Comparison of ENCODE assay signal across 9 cellular contexts in the genomic region with DNA sequence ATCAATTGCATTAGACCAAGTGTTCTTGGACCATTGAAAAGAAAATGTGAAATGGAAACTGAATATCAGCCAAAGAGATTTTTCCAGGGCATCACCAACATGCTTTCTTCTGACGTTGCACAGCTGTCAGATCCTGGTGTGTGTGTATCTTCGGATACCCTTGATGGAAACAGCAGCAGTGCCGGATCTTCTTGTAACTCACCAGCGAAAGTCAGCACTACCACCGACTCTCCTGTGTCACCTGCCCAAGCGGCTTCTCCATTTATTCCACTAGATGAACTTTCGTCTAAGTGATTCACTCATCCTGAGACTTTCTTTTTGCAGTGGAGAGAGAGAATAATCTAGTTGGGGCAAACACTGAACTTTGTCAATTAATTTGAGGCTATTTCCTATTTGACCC.
A peak's percentile ranks its signal among the peaks of the same experiment; 100 is the strongest.
DNase-seq lines count a peak whose midpoint lies in the region; ATAC-seq and TF ChIP-seq lines count a peak whose summit lies in the region.
"Had no signal": no experiment of that assay in that cellular context is flagged by ENCODE, and none has a peak within 500 bp of the region (broad histone marks: within the 10 kb centered on the region; RNA-seq: fewer than 3 reads in every experiment).

No MANE protein-coding gene starts in this region.

- no peak overlapping the region for H2BK5ac ChIP-seq in IMR-90 (ENCODE audit: low read depth, low read length, poor library complexity, severe bottlenecking)

- no TSS peak for BruUV-seq in IMR-90 (replicated peaks; lab: Mats Ljungman, UMichigan)

- H3K4me2 ChIP-seq in BLaER1 treated with 17β-estradiol and CSF1 and Interleukin-3, amounts not matched to agents 10 nM and 100 nM = peak overlapping the region; percentile 81 to 94 (median 89)
- H3K4me2 ChIP-seq in IMR-90 (ENCODE audit: low read depth, low read length) = peak overlapping the region; percentile 79

- H3K4ac ChIP-seq in IMR-90 (ENCODE audit: low read depth, low read length) = no peak overlapping the region; the same call in 1 of the 2 replicates

- H4K91ac ChIP-seq in IMR-90 (ENCODE audit: insufficient read depth, low read depth, low read length) = no peak overlapping the region

- DNase-seq in IMR-90 (peak; percentile 4), cardiac fibroblast (ENCODE audit: low read depth in 2 of 2) (peak in 1 of 2 donors; percentile 11), C1 segment of cervical spinal cord (lab: John Stamatoyannopoulos, UW) (no peak), NCI-H446 treated with DMSO at 0.1 percent for 48 hours (lab: John Stamatoyannopoulos, UW) (no peak)
- no peak for DNase-seq in activated T-helper 1 cell treated with anti-CD3 and anti-CD28 coated beads, Interleukin-12 subunit alpha, Interleukin-12 subunit beta, Interleukin-2, Interleukin-4 antibody, amounts not matched to agents 30 ng/mL and 10 ng/mL and 1 ng/mL, durations not matched to agents 14 hours and 24 hours and 36 hours (ENCODE audit: low spot score)
- DNase-seq: left cardiac atrium had no signal

- peak overlapping the region; percentile 85 to 93 (median 91) for H3K9ac ChIP-seq in BLaER1 treated with 17β-estradiol and CSF1 and Interleukin-3, amounts not matched to agents 10 nM and 100 nM
- H3K9ac ChIP-seq in IMR-90 (ENCODE audit: low read depth, low read length) = peak overlapping the region; percentile 92

- no peaks in the 10 kb centered on the region for H3K27me3 Mint-ChIP-seq in activated T-helper 1 cell treated with anti-CD3 and anti-CD28 coated beads, Interleukin-12 subunit alpha, Interleukin-12 subunit beta, Interleukin-2, Interleukin-4 antibody, amounts not matched to agents 30 ng/mL and 10 ng/mL and 1 ng/mL, durations not matched to agents 14 hours and 24 hours and 36 hours (ENCODE audit: insufficient read depth)

- TF ChIP-seq RAD21 in IMR-90 (IDR thresholded peaks at IDR 0.05; ENCODE audit: low read length) = no peak

- H3K14ac ChIP-seq in IMR-90 (replicated peaks; ENCODE audit: low read depth, low read length) = no peak overlapping the region

- ATAC-seq in IMR-90 (ENCODE audit: low read depth) (no peak), GM19467 (IDR thresholded peaks at IDR 0.05; ENCODE audit: unreplicated experiment) (no peak)

- POLR2A ChIA-PET in IMR-90 (lab: Charles Lee; ENCODE audit: unreplicated experiment) = no interaction called here

- peaks cover 21 to 23% of the 10 kb centered on the region in 2 experiments; a peak in 3 of 4 replicates for H3K79me1 ChIP-seq in IMR-90 (ENCODE audit: low read depth in 1 of 2, low read length in 2 of 2)

- H4K5ac ChIP-seq in IMR-90 (ENCODE audit: low read depth, low read length) = no peak overlapping the region

- peak overlapping the region; percentile 86 to 94 (median 90); a peak in 21 of 22 replicates for H3K27ac ChIP-seq in BLaER1 treated with 17β-estradiol and CSF1 and Interleukin-3, amounts not matched to agents 10 nM and 100 nM
- peak overlapping the region; percentile 75; the same call in 1 of the 2 replicates for H3K27ac ChIP-seq in IMR-90 (ENCODE audit: insufficient read depth, low read length)
- H3K27ac ChIP-seq in muscle layer of duodenum (ENCODE audit: low read length) = peak overlapping the region; percentile 96

- no peaks in the 10 kb centered on the region for H3K9me3 Mint-ChIP-seq in activated T-helper 1 cell treated with anti-CD3 and anti-CD28 coated beads, Interleukin-12 subunit alpha, Interleukin-12 subunit beta, Interleukin-2, Interleukin-4 antibody, amounts not matched to agents 30 ng/mL and 10 ng/mL and 1 ng/mL, durations not matched to agents 14 hours and 24 hours and 36 hours

- in situ Hi-C loops in IMR-90 (cut with MboI; ENCODE audit: low sequenced_read_pairs) = no loop called here

- peaks cover 5 to 52% (median 31%) of the 10 kb centered on the region in 11 experiments; a peak in 18 of 22 replicates for H4K20me1 ChIP-seq in BLaER1 treated with 17β-estradiol and CSF1 and Interleukin-3, amounts not matched to agents 10 nM and 100 nM
- H4K20me1 ChIP-seq in IMR-90 (ENCODE audit: insufficient read depth, low read length) = peaks cover 4% of the 10 kb centered on the region; the same call in 1 of the 2 replicates

- H3K4me1 Mint-ChIP-seq in activated T-helper 1 cell treated with anti-CD3 and anti-CD28 coated beads, Interleukin-12 subunit alpha, Interleukin-12 subunit beta, Interleukin-2, Interleukin-4 antibody, amounts not matched to agents 30 ng/mL and 10 ng/mL and 1 ng/mL, durations not matched to agents 14 hours and 24 hours and 36 hours (ENCODE audit: low read depth) = peaks cover 4% of the 10 kb centered on the region

- H2AK9ac ChIP-seq in IMR-90 (replicated peaks; ENCODE audit: low read depth, low read length, poor library complexity) = peak overlapping the region; percentile 80

- no CpG with 5 or more reads among the region's 7 CpGs for WGBS in IMR-90 (ENCODE audit: extremely low coverage in 2 of 2, insufficient read length in 1 of 2), 2 experiments

- TF ChIP-seq CTCF in IMR-90 (conservative IDR thresholded peaks at IDR 0.05; ENCODE audit: low read depth, low read length) = no peak
- TF ChIP-seq CTCF in cardiac fibroblast (IDR thresholded peaks at IDR 0.05; ENCODE audit: low read depth, low read length) = no peak

- H3K27ac Mint-ChIP-seq in activated T-helper 1 cell treated with anti-CD3 and anti-CD28 coated beads, Interleukin-12 subunit alpha, Interleukin-12 subunit beta, Interleukin-2, Interleukin-4 antibody, amounts not matched to agents 30 ng/mL and 10 ng/mL and 1 ng/mL, durations not matched to agents 14 hours and 24 hours and 36 hours = no peak overlapping the region

- peaks cover 0 to 1% (median 0%) of the 10 kb centered on the region in 11 experiments; a peak in 2 of 22 replicates for H3K36me3 ChIP-seq in BLaER1 treated with 17β-estradiol and CSF1 and Interleukin-3, amounts not matched to agents 10 nM and 100 nM
- H3K36me3 ChIP-seq in IMR-90 (ENCODE audit: control insufficient read depth, insufficient read depth, low read length) (no peaks in the 10 kb centered on the region), muscle layer of duodenum (ENCODE audit: control insufficient read depth in 1 of 2, insufficient read depth in 2 of 2, low read length in 2 of 2) (no peaks in the 10 kb centered on the region)

- no peak overlapping the region for H2BK120ac ChIP-seq in IMR-90 (ENCODE audit: low read depth, low read length)

- H3K23ac ChIP-seq in IMR-90 (ENCODE audit: low read depth, low read length) = peak overlapping the region; percentile 3

- H3K9me3 ChIP-seq in BLaER1 treated with 17β-estradiol and CSF1 and Interleukin-3, amounts not matched to agents 10 nM and 100 nM (replicated peaks in 1 of 11) = no peaks in the 10 kb centered on the region
- H3K9me3 ChIP-seq in IMR-90 (ENCODE audit: control insufficient read depth, insufficient read depth, low read length) (no peaks in the 10 kb centered on the region), muscle layer of duodenum (ENCODE audit: control insufficient read depth in 1 of 2, low read length in 2 of 2) (no peaks in the 10 kb centered on the region)

- peak overlapping the region; percentile 93 for H2AFZ ChIP-seq in IMR-90 (replicated peaks; ENCODE audit: low read length, poor library complexity)

- no peaks in the 10 kb centered on the region for H3K27me3 ChIP-seq in BLaER1 treated with 17β-estradiol and CSF1 and Interleukin-3, amounts not matched to agents 10 nM and 100 nM
- H3K27me3 ChIP-seq in IMR-90 (ENCODE audit: control insufficient read depth, insufficient read depth, low read length) (no peaks in the 10 kb centered on the region), muscle layer of duodenum (ENCODE audit: low read depth, low read length) (no peaks in the 10 kb centered on the region)

- intact Hi-C loops in IMR-90 (cut with micrococcal nuclease) = no loop called here
- intact Hi-C loops in activated T-helper 1 cell treated with anti-CD3 and anti-CD28 coated beads, Interleukin-12 subunit alpha, Interleukin-12 subunit beta, Interleukin-2, Interleukin-4 antibody, amounts not matched to agents 30 ng/mL and 10 ng/mL and 1 ng/mL, durations not matched to agents 14 hours and 24 hours and 36 hours (cut with micrococcal nuclease) = loop anchor here (1.0 to 2.0 kb wide), 4 partner anchors 74 to 219 kb away; no protein-coding TSS in a partner anchor

- H3K4me3 ChIP-seq in BLaER1 treated with 17β-estradiol and CSF1 and Interleukin-3, amounts not matched to agents 10 nM and 100 nM = peak overlapping the region; percentile 71 to 88 (median 80)
- H3K4me3 ChIP-seq in IMR-90 (ENCODE audit: insufficient read depth, low read depth, low read length) (peak overlapping the region; percentile 92), cardiac fibroblast (replicated peaks in 1 of 2; ENCODE audit: low read depth in 2 of 2, low read length in 2 of 2) (peak overlapping the region; percentile 79), muscle layer of duodenum (ENCODE audit: low read depth in 1 of 2, low read length in 2 of 2) (peak overlapping the region; percentile 83 to 96)

- no peak overlapping the region for H2BK20ac ChIP-seq in IMR-90 (ENCODE audit: low read depth, low read length)

- peaks cover 5% of the 10 kb centered on the region for H3K36me3 Mint-ChIP-seq in activated T-helper 1 cell treated with anti-CD3 and anti-CD28 coated beads, Interleukin-12 subunit alpha, Interleukin-12 subunit beta, Interleukin-2, Interleukin-4 antibody, amounts not matched to agents 30 ng/mL and 10 ng/mL and 1 ng/mL, durations not matched to agents 14 hours and 24 hours and 36 hours (ENCODE audit: low read depth)

- no peak overlapping the region for H3K4me3 Mint-ChIP-seq in activated T-helper 1 cell treated with anti-CD3 and anti-CD28 coated beads, Interleukin-12 subunit alpha, Interleukin-12 subunit beta, Interleukin-2, Interleukin-4 antibody, amounts not matched to agents 30 ng/mL and 10 ng/mL and 1 ng/mL, durations not matched to agents 14 hours and 24 hours and 36 hours

- H3K4me1 ChIP-seq in BLaER1 treated with 17β-estradiol and CSF1 and Interleukin-3, amounts not matched to agents 10 nM and 100 nM = peaks cover 32 to 52% (median 43%) of the 10 kb centered on the region in 10 experiments
- H3K4me1 ChIP-seq in IMR-90 (ENCODE audit: control insufficient read depth, insufficient read depth, low read length) = peaks cover 4% of the 10 kb centered on the region
- peaks cover 37 to 45% of the 10 kb centered on the region in 2 donors for H3K4me1 ChIP-seq in muscle layer of duodenum (ENCODE audit: control insufficient read depth in 1 of 2, insufficient read depth in 2 of 2, low read length in 2 of 2)

- no peak overlapping the region for H3K18ac ChIP-seq in IMR-90 (ENCODE audit: low read depth, low read length)

- dilution Hi-C loops in IMR-90 (cut with HindIII; ENCODE audit: low sequenced_read_pairs, unreplicated experiment) = no loop called here

- peaks cover 3% of the 10 kb centered on the region; the same call in 1 of the 2 replicates for H3K9me1 ChIP-seq in IMR-90 (ENCODE audit: insufficient read depth, low read length)

- H2AK5ac ChIP-seq in IMR-90 (ENCODE audit: low read depth, low read length) = no peak overlapping the region

- CTCF ChIA-PET in IMR-90 (lab: Yijun Ruan, JAX) = interaction anchor here (0.7 kb wide), 1 partner anchor 65 kb away, joined by 3 read pairs; no protein-coding TSS in a partner anchor

- no peak overlapping the region for H2BK15ac ChIP-seq in IMR-90 (ENCODE audit: low read depth, low read length)

- peak overlapping the region in 1 of 2 experiments; percentile 87; a peak in 1 of 4 replicates for H4K8ac ChIP-seq in IMR-90 (ENCODE audit: low read depth in 2 of 2, low read length in 2 of 2)

- no peak for TF ChIP-seq POLR2A in IMR-90 (IDR thresholded peaks at IDR 0.05; ENCODE audit: low read depth, low read length)

- H3K56ac ChIP-seq in IMR-90 (ENCODE audit: extremely low read depth, insufficient read depth, low read length) = peak overlapping the region; percentile 53; the same call in 1 of the 2 replicates
